24 cellular contexts compared by ENCODE assay signal in the genomic region with DNA sequence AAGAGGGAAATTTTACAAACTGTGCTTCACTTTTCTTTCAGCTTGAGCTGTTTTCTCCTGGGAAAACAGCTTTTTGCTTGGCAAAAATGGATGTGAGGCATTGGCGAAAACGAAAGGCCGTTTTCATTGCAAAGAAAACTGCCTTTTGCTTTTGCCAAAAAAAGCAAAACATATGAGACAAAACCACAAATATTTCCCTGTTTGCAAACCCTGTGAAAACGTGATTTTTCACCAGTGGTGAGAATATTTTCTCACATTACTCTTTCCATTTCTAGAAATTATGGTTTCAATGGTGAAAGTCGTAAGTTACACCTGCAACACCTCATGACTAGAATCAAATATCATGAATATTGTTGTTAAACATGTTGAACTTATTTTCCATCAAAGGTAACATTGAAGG.
DNase-seq lines count a peak whose midpoint lies in the region; ATAC-seq and TF ChIP-seq lines count a peak whose summit lies in the region.
"Had no signal": no experiment of that assay in that cellular context is flagged by ENCODE, and none has a peak within 500 bp of the region (broad histone marks: within the 10 kb centered on the region; RNA-seq: fewer than 3 reads in every experiment).

No MANE protein-coding gene starts in this region.

- TF ChIP-seq CTCF in AG10803 (conservative IDR thresholded peaks at IDR 0.05; ENCODE audit: low read length), result no peak

- intact Hi-C loops in posterior cingulate gyrus (cut with DNase I), result no loop called here

- peak; percentile 51 for ATAC-seq in HG02870 (IDR thresholded peaks at IDR 0.05; ENCODE audit: unreplicated experiment)
- ATAC-seq in GM18517 (IDR thresholded peaks at IDR 0.05; ENCODE audit: unreplicated experiment), result no peak
- ATAC-seq: A549; activated CD8-positive, alpha-beta T cell treated with anti-CD3 and anti-CD28 coated beads for 36 hours; body of pancreas; effector memory CD8-positive, alpha-beta T cell had no signal

- no peak overlapping the region for H3K4me3 ChIP-seq in AG10803 (ENCODE audit: low read length)
- H3K4me3 ChIP-seq: A549, body of pancreas, colonic mucosa, MG63, skin epidermis, suprapubic skin had no signal

- DNase-seq in AG10803 (ENCODE audit: low read depth), result peak; percentile 46
- DNase-seq in brain pericyte (ENCODE audit: low read depth, low spot score), result peak; percentile 21
- peak; percentile 33 for DNase-seq in hepatic stellate cell (ENCODE audit: low spot score)
- DNase-seq in NCI-H446 (lab: John Stamatoyannopoulos, UW), result no peak
- DNase-seq in posterior cingulate gyrus, result no peak
- DNase-seq in NCI-H82 treated with DMSO at 0.1 percent for 48 hours (lab: John Stamatoyannopoulos, UW; ENCODE audit: unreplicated experiment), result no peak
- DNase-seq: activated CD4-positive, CD25-positive, alpha-beta regulatory T cell treated with anti-CD3 and anti-CD28 coated beads, Interleukin-2, amount 50 U/mL, for 72 hours; activated CD8-positive, alpha-beta T cell treated with anti-CD3 and anti-CD28 coated beads for 36 hours; activated effector memory CD4-positive, alpha-beta T cell treated with Interleukin-2 at 50 U/mL for 16 hours; activated naive CD8-positive, alpha-beta T cell treated with anti-CD3 and anti-CD28 coated beads for 36 hours; activated T-cell treated with anti-CD3 and anti-CD28 coated beads for 4 hours; body of pancreas; Calu3; colonic mucosa; effector memory CD8-positive, alpha-beta T cell; glutamatergic neuron; MG63; NCI-H1417; NCI-H510A had no signal

Comparison
In these comparisons a context has a peak if more than half of its experiments do, and no peak if none do; other contexts are left out.
1. DNase-seq: peak in AG10803 (single experiment), brain pericyte (single experiment) and hepatic stellate cell (single experiment); none in NCI-H446 (0 of 2), posterior cingulate gyrus (0 of 10) and NCI-H82 treated with DMSO at 0.1 percent for 48 hours (single experiment).